Comparison of ENCODE assay signal across 24 cellular contexts in the genomic region with DNA sequence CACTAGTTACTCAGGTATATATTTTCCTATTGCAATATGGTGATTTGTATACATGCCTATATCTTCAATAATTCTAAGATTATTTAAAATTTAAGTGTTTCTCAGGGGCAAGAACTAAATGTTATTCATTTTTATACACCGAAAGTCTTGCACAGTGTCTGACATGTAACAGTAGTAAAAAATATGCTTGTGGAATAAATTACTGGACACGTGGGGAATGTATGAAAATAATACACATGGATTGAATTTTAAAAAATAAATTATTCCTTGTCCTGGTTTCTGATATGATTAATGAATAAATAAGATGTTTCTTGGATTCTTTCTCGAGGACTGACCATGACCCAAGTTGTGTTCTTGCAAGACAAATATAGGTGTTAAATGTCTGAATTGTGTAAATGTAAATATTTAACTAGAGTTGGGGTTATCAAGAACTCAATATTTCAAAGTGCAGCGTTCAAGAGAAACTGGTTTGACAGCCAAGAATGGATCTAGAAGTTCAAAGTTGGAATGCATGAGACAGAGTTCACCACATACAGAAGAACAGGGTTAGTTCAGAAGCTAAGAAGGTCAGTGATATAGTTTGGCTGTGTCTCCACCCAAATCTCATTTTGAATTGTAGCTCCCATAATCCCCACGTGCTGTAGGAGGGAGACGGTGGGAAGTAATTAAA.
"Had no signal": no experiment of that assay in that cellular context is flagged by ENCODE, and none has a peak within 500 bp of the region (broad histone marks: within the 10 kb centered on the region; RNA-seq: fewer than 3 reads in every experiment).

No MANE protein-coding gene starts in this region.

- H3K36me3 ChIP-seq: MG63, SJSA1 had no signal

- FAIRE-seq: HTR-8/SVneo, RCC 7860 had no signal

- H3K27me3 ChIP-seq: MG63, SJSA1 had no signal

- H3K27ac ChIP-seq: HL-60, SJSA1, SK-N-MC had no signal

- DNase-seq: KBM-7, MG63, NCI-H1092, NCI-H1105 treated with DMSO at 0.1 percent for 48 hours, NCI-H1417 treated with DMSO at 0.1 percent for 48 hours, NCI-H146, NCI-H1694 treated with DMSO at 0.1 percent for 48 hours, NCI-H1930, NCI-H2081, NCI-H2171, NCI-H226, NCI-H446, NCI-H510A, NCI-H524 treated with DMSO at 0.1 percent for 48 hours, NCI-H69, NCI-H774, Right ventricle myocardium superior, RPMI8226, SIG-M5 had no signal

- H3K9me3 ChIP-seq: SJSA1 had no signal

- H3K4me3 ChIP-seq: MG63, SJSA1, SK-N-MC had no signal

- H3K4me1 ChIP-seq: SJSA1 had no signal
